ENCODE assay signal across 27 cellular contexts in the genomic region with DNA sequence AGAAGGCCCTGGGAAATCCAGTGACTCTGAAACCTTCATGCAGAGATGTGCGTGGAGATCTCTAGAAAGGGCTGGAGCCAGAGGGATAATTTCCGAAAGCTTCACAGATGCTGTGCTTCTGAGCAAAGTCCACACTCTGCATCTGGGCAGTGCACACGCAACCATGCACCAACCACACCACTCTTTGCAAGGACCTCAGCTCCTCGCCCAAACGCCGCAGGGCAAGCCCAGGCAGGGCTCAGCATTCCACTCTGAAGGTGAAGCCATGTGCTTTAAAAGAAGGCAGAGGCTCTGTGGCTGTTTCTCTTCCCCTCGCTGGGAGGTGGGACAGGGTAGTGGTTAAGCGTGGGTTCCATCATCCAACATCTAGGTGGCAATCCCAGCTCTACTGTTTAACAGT. TPM values are rescaled to one million over a fixed set of nuclear protein-coding genes. Genes with fewer than 3 reads are reported as not detected.
A peak's percentile ranks its signal among the peaks of the same experiment; 100 is the strongest.
DNase-seq lines count a peak whose midpoint lies in the region; ATAC-seq and TF ChIP-seq lines count a peak whose summit lies in the region.
"Had no signal": no experiment of that assay in that cellular context is flagged by ENCODE, and none has a peak within 500 bp of the region (broad histone marks: within the 10 kb centered on the region; RNA-seq: fewer than 3 reads in every experiment).

No MANE protein-coding gene starts in this region.

- no peak overlapping the region for H3K4me3 ChIP-seq in epithelial cell of esophagus (ENCODE audit: low read length)
- no peak overlapping the region for H3K4me3 ChIP-seq in vagina
- no peak overlapping the region for H3K4me3 ChIP-seq in SK-N-SH (ENCODE audit: low read depth in 2 of 2, low read length in 1 of 2)

- H3K36me3 ChIP-seq in vagina: no peaks in the 10 kb centered on the region
- no peaks in the 10 kb centered on the region for H3K36me3 ChIP-seq in SK-N-SH (replicated peaks in 1 of 2; ENCODE audit: control insufficient read depth in 1 of 2, insufficient read depth in 2 of 2, low read length in 1 of 2)

- intact Hi-C loops in vagina (cut with DNase I): no loop called here

- peak overlapping the region; percentile 33 for H3K27ac ChIP-seq in vagina
- no peak overlapping the region for H3K27ac ChIP-seq in SK-N-SH (ENCODE audit: low read depth in 2 of 2, low read length in 1 of 2)
- H3K27ac ChIP-seq: 22Rv1 had no signal

- H3K27me3 ChIP-seq in vagina: no peaks in the 10 kb centered on the region
- no peaks in the 10 kb centered on the region for H3K27me3 ChIP-seq in SK-N-SH (ENCODE audit: insufficient read depth)

- H3K9me2 ChIP-seq in SK-N-SH: no peaks in the 10 kb centered on the region

- TF ChIP-seq POLR2A in vagina (IDR thresholded peaks at IDR 0.05): no peak

- no peak overlapping the region for H2AFZ ChIP-seq in SK-N-SH (ENCODE audit: low read depth)

- H4K20me1 ChIP-seq in SK-N-SH (ENCODE audit: insufficient read depth): no peaks in the 10 kb centered on the region

- H3F3A ChIP-seq in SK-N-SH (replicated peaks; ENCODE audit: insufficient read depth): no peaks in the 10 kb centered on the region

- H3K36me3 Mint-ChIP-seq in neural crest cell (ENCODE audit: low read depth): no peaks in the 10 kb centered on the region
- H3K36me3 Mint-ChIP-seq: IgD-negative memory B cell had no signal

- WGBS in SK-N-SH (ENCODE audit: low lambda C conversion rate): 92% methylated on average over 6 of the region's 8 CpGs

- no peak for ATAC-seq in GM21367 (IDR thresholded peaks at IDR 0.05; ENCODE audit: unreplicated experiment)
- ATAC-seq: left colon, SK-N-SH treated with all-trans-retinoic acid at 6 μM for 48 hours had no signal

- peak; percentile 3 for DNase-seq in DMS79 treated with DMSO at 0.1 percent for 48 hours (lab: John Stamatoyannopoulos, UW)
- no peak for DNase-seq in DMS79 (lab: John Stamatoyannopoulos, UW)
- peak; percentile 85 for DNase-seq in epithelial cell of esophagus (ENCODE audit: low read depth)
- no peak for DNase-seq in neural crest cell (ENCODE audit: low read depth, low spot score)
- DNase-seq in vagina (ENCODE audit: extremely low spot score in 2 of 2): no peak
- no peak for DNase-seq in SK-N-SH
- DNase-seq in T-helper 2 cell: no peak
- DNase-seq: activated CD4-positive, alpha-beta T cell treated with anti-CD3 and anti-CD28 coated beads, Interleukin-2, amount 10 ng/mL, durations not matched to agents 24 days and 14 days; activated naive CD4-positive, alpha-beta T cell treated with anti-CD3 and anti-CD28 coated beads for 36 hours; activated T-cell treated with anti-CD3 and anti-CD28 coated beads, Interleukin-2, amount 50 U/mL, for 48 hours; amygdala; dermis blood vessel endothelial cell; EL; head of caudate nucleus; left colon; mesendoderm; NCI-H1417; NCI-H2081 treated with DMSO at 0.1 percent for 48 hours; NCI-H524 treated with DMSO at 0.1 percent for 48 hours; retina; small intestine; stimulated activated CD4-positive, alpha-beta T cell treated with anti-CD3 and anti-CD28 coated beads, Interleukin-2, amount 100 ng/mL, for 24 hours had no signal

- no peak for TF ChIP-seq EP300 in SK-N-SH (IDR thresholded peaks at IDR 0.05; ENCODE audit: borderline replicate concordance in 1 of 2, low read depth in 1 of 2, low read length in 1 of 2)

- no peaks in the 10 kb centered on the region for H3K9me3 Mint-ChIP-seq in neural crest cell
- H3K9me3 Mint-ChIP-seq: activated CD4-positive, alpha-beta T cell treated with anti-CD3 and anti-CD28 coated beads, Interleukin-2, amount 10 ng/mL, durations not matched to agents 24 days and 14 days; activated naive CD4-positive, alpha-beta T cell treated with anti-CD3 and anti-CD28 coated beads for 36 hours; T-helper 2 cell treated with Interferon-gamma antibody and Interleukin-4, amounts not matched to agents 5 μg/mL and 100 μg/mL, for 36 hours had no signal

- no peak for TF ChIP-seq RAD21 in SK-N-SH (IDR thresholded peaks at IDR 0.05; ENCODE audit: low read length)

- H3K4me2 ChIP-seq in SK-N-SH: no peak overlapping the region

- POLR2A ChIA-PET in SK-N-SH (lab: Yijun Ruan, JAX): no interaction called here

- peaks cover 20% of the 10 kb centered on the region for H3K4me1 Mint-ChIP-seq in neural crest cell

- CTCF ChIA-PET in SK-N-SH (lab: Yijun Ruan, JAX): interaction anchor here (0.8 to 2.0 kb wide), 4 partner anchors 12 to 178 kb away, joined by 3 to 12 read pairs (median 6); no protein-coding TSS in a partner anchor

- H3K9me3 ChIP-seq in vagina: no peaks in the 10 kb centered on the region
- H3K9me3 ChIP-seq in SK-N-SH: no peaks in the 10 kb centered on the region

- H3K4me1 ChIP-seq in vagina: peaks cover 46% of the 10 kb centered on the region
- peaks cover 11 to 16% of the 10 kb centered on the region in 2 experiments; a peak in 2 of 4 replicates for H3K4me1 ChIP-seq in SK-N-SH (ENCODE audit: control insufficient read depth in 1 of 2, insufficient read depth in 2 of 2, low read depth in 1 of 2, low read length in 1 of 2)

- H3K79me2 ChIP-seq in SK-N-SH (ENCODE audit: insufficient read depth): no peaks in the 10 kb centered on the region

- H3K4me3 Mint-ChIP-seq in neural crest cell: no peak overlapping the region
- H3K4me3 Mint-ChIP-seq: activated CD4-positive, alpha-beta T cell treated with anti-CD3 and anti-CD28 coated beads, Interleukin-2, amount 10 ng/mL, durations not matched to agents 24 days and 14 days; activated naive CD4-positive, alpha-beta T cell treated with anti-CD3 and anti-CD28 coated beads for 36 hours; IgD-negative memory B cell; T-helper 2 cell treated with Interferon-gamma antibody and Interleukin-4, amounts not matched to agents 5 μg/mL and 100 μg/mL, for 36 hours had no signal

- H3K27ac Mint-ChIP-seq in neural crest cell (ENCODE audit: unreplicated experiment): peak overlapping the region; percentile 27
- H3K27ac Mint-ChIP-seq: activated CD4-positive, alpha-beta T cell treated with anti-CD3 and anti-CD28 coated beads, Interleukin-2, amount 10 ng/mL, durations not matched to agents 24 days and 14 days; activated naive CD4-positive, alpha-beta T cell treated with anti-CD3 and anti-CD28 coated beads for 36 hours; IgD-negative memory B cell; T-helper 2 cell treated with Interferon-gamma antibody and Interleukin-4, amounts not matched to agents 5 μg/mL and 100 μg/mL, for 36 hours had no signal

- H3K27me3 Mint-ChIP-seq in neural crest cell (ENCODE audit: low read depth): no peaks in the 10 kb centered on the region
- H3K27me3 Mint-ChIP-seq: activated CD4-positive, alpha-beta T cell treated with anti-CD3 and anti-CD28 coated beads, Interleukin-2, amount 10 ng/mL, durations not matched to agents 24 days and 14 days had no signal

- TF ChIP-seq CTCF in epithelial cell of esophagus (IDR thresholded peaks at IDR 0.05; ENCODE audit: insufficient read depth, low read depth, low read length, missing control alignments) (no peak), neural crest cell (conservative IDR thresholded peaks at IDR 0.05) (no peak), vagina (IDR thresholded peaks at IDR 0.05) (no peak), SK-N-SH (IDR thresholded peaks at IDR 0.05) (no peak)

- no peak overlapping the region for H3K9ac ChIP-seq in SK-N-SH

TF ChIP-seq in SK-N-SH, 30 proteins besides CTCF, POLR2A, EP300 and RAD21:
- no peak for TF ChIP-seq JUND (IDR thresholded peaks at IDR 0.05)
- no peak for TF ChIP-seq GATA2 (CRISPR knock-in tag; IDR thresholded peaks at IDR 0.05)
- no peak for TF ChIP-seq YY1 (IDR thresholded peaks at IDR 0.05; ENCODE audit: low read depth)
- no peak for TF ChIP-seq POLR2AphosphoS5 (IDR thresholded peaks at IDR 0.05; ENCODE audit: low read depth, low read length)
- TF ChIP-seq EZH2phosphoT487 (IDR thresholded peaks at IDR 0.05; ENCODE audit: borderline replicate concordance, low read depth): no peak
- TF ChIP-seq SIN3A (IDR thresholded peaks at IDR 0.05; ENCODE audit: borderline replicate concordance, low read depth, low read length): no peak
- no peak for TF ChIP-seq TEAD4 (IDR thresholded peaks at IDR 0.05; ENCODE audit: borderline replicate concordance, insufficient read depth)
- TF ChIP-seq MXI1 (IDR thresholded peaks at IDR 0.05; ENCODE audit: low read depth, low read length): no peak
- TF ChIP-seq GABPA (IDR thresholded peaks at IDR 0.05; ENCODE audit: low read depth): no peak
- TF ChIP-seq MEF2A (IDR thresholded peaks at IDR 0.05; ENCODE audit: borderline replicate concordance, low read depth): no peak
- no peak for TF ChIP-seq RFX5 (IDR thresholded peaks at IDR 0.05; ENCODE audit: low read length)

RNA-seq across cellular contexts. Expression of a gene that starts 48.4 kb away (rescaled TPM):
- total RNA-seq in neural crest cell (40.8 and 41.0 TPM in 2 replicates), vagina (17.4 TPM)
- 9.2 TPM in 2 replicates for polyA plus RNA-seq in SK-N-SH (2012; rRNA removed)
- 5.4 and 8.3 TPM in 2 replicates for polyA plus RNA-seq in SK-N-SH (2012; cell fraction: cytosol; rRNA removed)
- polyA plus RNA-seq in SK-N-SH (2012; cell fraction: nucleus; rRNA removed): 8.1 and 8.3 TPM in 2 replicates

Comparison
In these comparisons a context has a peak if more than half of its experiments do, and no peak if none do; other contexts are left out.
1. DNase-seq: peak in DMS79 treated with DMSO at 0.1 percent for 48 hours (single experiment) and epithelial cell of esophagus (single experiment); none in DMS79 (single experiment), neural crest cell (single experiment), vagina (0 of 2), SK-N-SH (single experiment) and T-helper 2 cell (0 of 5).